8 cellular contexts compared by ENCODE assay signal in genomic region chr17:10226930-10227695, GRCh38. TPM values are rescaled to one million over a fixed set of nuclear protein-coding genes. Genes with fewer than 3 reads are reported as not detected.
DNase-seq lines count a peak whose midpoint lies in the region; ATAC-seq and TF ChIP-seq lines count a peak whose summit lies in the region.

No MANE protein-coding gene starts in this region.

- H3K27me3 ChIP-seq in BE2C (no peaks in the 10 kb centered on the region), body of pancreas (no peaks in the 10 kb centered on the region)

- TF ChIP-seq CTCF in BE2C (IDR thresholded peaks at IDR 0.05; ENCODE audit: low read depth, low read length) = peak; percentile 29
- TF ChIP-seq CTCF in HEK293 (tag by site-specific recombination; IDR thresholded peaks at IDR 0.05) = peak; percentile 41; the same call in 1 of the 2 replicates
- TF ChIP-seq CTCF in body of pancreas (IDR thresholded peaks at IDR 0.05) = peak in 6 of 7 experiments; percentile 16 to 42 (median 33)

- no peaks in the 10 kb centered on the region for H3K9me3 ChIP-seq in BE2C
- H3K9me3 ChIP-seq in HEK293 (ENCODE audit: control insufficient read depth, insufficient read depth, low read depth, low read length) = no peaks in the 10 kb centered on the region; the same call in 1 of the 2 replicates
- no peaks in the 10 kb centered on the region for H3K9me3 ChIP-seq in body of pancreas

- CTCF ChIA-PET in HEK293 (lab: Yijun Ruan, JAX) = interaction anchor here (0.6 to 2.7 kb wide), 54 partner anchors 9 to 1481 kb away, joined by 3 to 31 read pairs (median 4); no protein-coding TSS in a partner anchor

- H3K4me1 ChIP-seq in BE2C (no peaks in the 10 kb centered on the region), HEK293 (ENCODE audit: control insufficient read depth, insufficient read depth, low read length) (no peaks in the 10 kb centered on the region), body of pancreas (no peaks in the 10 kb centered on the region)

- peak; percentile 4 for DNase-seq in BE2C
- peak in 4 of 5 experiments; percentile 4 to 25 (median 13) for DNase-seq in T-helper 2 cell
- DNase-seq in body of pancreas = peak in 2 of 4 donors; percentile 19 to 41
- peak; percentile 18 for DNase-seq in kidney tubule cell (ENCODE audit: low spot score)
- peak; percentile 14 for DNase-seq in stimulated activated CD8-positive, alpha-beta memory T cell treated with anti-CD3 and anti-CD28 coated beads, Interleukin-12 subunit alpha, Interleukin-12 subunit beta, amount 100 ng/mL, for 24 hours (ENCODE audit: extremely low read depth)
- no peak for DNase-seq in OCI-M2 (lab: John Stamatoyannopoulos, UW; ENCODE audit: unreplicated experiment)

- no peaks in the 10 kb centered on the region for H3K36me3 ChIP-seq in BE2C
- no peaks in the 10 kb centered on the region for H3K36me3 ChIP-seq in HEK293 (ENCODE audit: control insufficient read depth in 2 of 2, insufficient read depth in 1 of 2, low read length in 2 of 2)
- no peaks in the 10 kb centered on the region for H3K36me3 ChIP-seq in body of pancreas (replicated peaks in 1 of 2; ENCODE audit: insufficient read depth in 1 of 2, low read depth in 2 of 2)

- no peak overlapping the region for H3K27ac ChIP-seq in HEK293 (ENCODE audit: extremely low read depth, low read depth, low read length)
- H3K27ac ChIP-seq in body of pancreas = no peak overlapping the region

- 47 to 54% methylated on average over 11 to 15 of the region's 15 CpGs for WGBS in body of pancreas, 2 donors

- POLR2A ChIA-PET in HEK293 (lab: Yijun Ruan, JAX) = no interaction called here

- TF ChIP-seq POLR2A in body of pancreas (IDR thresholded peaks at IDR 0.05) = no peak

- H3K4me3 ChIP-seq in BE2C (ENCODE audit: low read depth, low read length) (no peak overlapping the region), HEK293 (ENCODE audit: low read depth, low read length) (no peak overlapping the region), body of pancreas (no peak overlapping the region)

- intact Hi-C loops in body of pancreas (cut with DNase I) = no loop called here

- ATAC-seq in body of pancreas (no peak), HG03196 (IDR thresholded peaks at IDR 0.05; ENCODE audit: unreplicated experiment) (no peak)

TF ChIP-seq in HEK293, 187 proteins besides CTCF, POLR2A, EP300 and RAD21:
- TF ChIP-seq ZNF692 (tag by site-specific recombination; IDR thresholded peaks at IDR 0.05) (peak; percentile 90), ZNF433 (tag by site-specific recombination; IDR thresholded peaks at IDR 0.05; ENCODE audit: low read depth) (no peak), ZNF341 (tag by site-specific recombination; IDR thresholded peaks at IDR 0.05; ENCODE audit: low read depth) (0 out of 2 replicates have a peak, but pooled peaks have one; percentile 29), ZNF654 (tag by site-specific recombination; IDR thresholded peaks at IDR 0.05; ENCODE audit: low read depth) (peak; percentile 71), ZNF629 (tag by site-specific recombination; IDR thresholded peaks at IDR 0.05) (no peak), ZSCAN18 (tag by site-specific recombination; IDR thresholded peaks at IDR 0.05) (no peak), ZNF658 (tag by site-specific recombination; IDR thresholded peaks at IDR 0.05) (no peak), ZFP69B (tag by site-specific recombination; IDR thresholded peaks at IDR 0.05) (peak; percentile 95), PATZ1 (tag by site-specific recombination; IDR thresholded peaks at IDR 0.05) (peak; percentile 81), KLF7 (tag by site-specific recombination; IDR thresholded peaks at IDR 0.05; ENCODE audit: borderline replicate concordance) (no peak)

RNA-seq across cellular contexts. Expression of gene GAS7, which starts 28.7 kb away (rescaled TPM):
- polyA plus RNA-seq in BE2C (2012; ENCODE audit: insufficient read depth, insufficient read length, low read depth) = 0.19 TPM
- total RNA-seq in body of pancreas = 10 to 100 TPM in 1 of 2 donors, 1 to 10 TPM in 1; 8.0 to 20.1 TPM
